Comparison of ENCODE assay signal across 9 cellular contexts in the genomic region with DNA sequence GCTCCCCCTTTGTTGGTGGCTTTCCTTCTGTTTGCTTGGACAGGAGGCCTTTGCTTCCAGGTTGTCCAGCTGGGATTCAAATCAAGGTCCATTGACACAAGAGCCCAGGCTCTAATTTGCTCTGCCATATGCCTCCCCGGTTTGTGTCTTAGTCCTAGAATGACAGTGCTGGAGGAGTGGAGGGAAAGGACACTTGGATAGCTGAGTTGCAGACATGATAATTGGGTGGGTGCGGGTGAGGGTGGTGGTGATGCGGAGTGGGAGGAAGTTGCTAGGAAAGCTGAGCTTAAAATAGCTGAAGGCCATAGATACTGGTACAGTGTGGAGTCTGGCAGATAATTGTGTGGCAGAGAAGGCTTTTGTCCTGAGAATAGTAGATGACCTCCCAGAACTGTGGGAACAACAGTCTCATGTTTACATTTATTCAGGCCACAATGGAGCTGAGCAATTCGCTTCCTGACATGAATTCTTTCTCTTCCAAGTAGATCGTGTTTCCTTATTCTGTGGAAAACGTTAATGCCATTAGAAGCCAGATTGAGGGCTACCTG. TPM values are rescaled to one million over a fixed set of nuclear protein-coding genes. Genes with fewer than 3 reads are reported as not detected.
DNase-seq lines count a peak whose midpoint lies in the region; ATAC-seq and TF ChIP-seq lines count a peak whose summit lies in the region.
"Had no signal": no experiment of that assay in that cellular context is flagged by ENCODE, and none has a peak within 500 bp of the region (broad histone marks: within the 10 kb centered on the region; RNA-seq: fewer than 3 reads in every experiment).

No MANE protein-coding gene starts in this region.

- peaks cover 7% of the 10 kb centered on the region for H3K9me3 Mint-ChIP-seq in activated CD8-positive, alpha-beta memory T cell treated with anti-CD3 and anti-CD28 coated beads, Interleukin-2, amount 10 ng/mL, durations not matched to agents 7 days and 5 days (ENCODE audit: low read depth)

- no peak overlapping the region for H3K4me3 Mint-ChIP-seq in activated CD8-positive, alpha-beta memory T cell treated with anti-CD3 and anti-CD28 coated beads, Interleukin-2, amount 10 ng/mL, durations not matched to agents 7 days and 5 days

- H3K27me3 ChIP-seq in WERI-Rb-1 (ENCODE audit: insufficient read depth, low read depth, severe bottlenecking) (no peaks in the 10 kb centered on the region), testis (no peaks in the 10 kb centered on the region)

- TF ChIP-seq CTCF in WERI-Rb-1 (IDR thresholded peaks at IDR 0.05; ENCODE audit: low read depth, low read length) (no peak), testis (IDR thresholded peaks at IDR 0.05) (no peak)

- peaks cover 62% of the 10 kb centered on the region for H3K36me3 Mint-ChIP-seq in activated CD8-positive, alpha-beta memory T cell treated with anti-CD3 and anti-CD28 coated beads, Interleukin-2, amount 10 ng/mL, durations not matched to agents 7 days and 5 days

- peaks cover 11% of the 10 kb centered on the region for H3K36me3 ChIP-seq in WERI-Rb-1
- no peaks in the 10 kb centered on the region for H3K36me3 ChIP-seq in testis (ENCODE audit: low read depth, missing control alignments)

- CTCF ChIA-PET in activated CD8-positive, alpha-beta memory T cell treated with anti-CD3 and anti-CD28 coated beads, Interleukin-2, amount 10 ng/mL, durations not matched to agents 7 days and 5 days (lab: Charles Lee) = interaction anchor here (0.9 kb wide), 1 partner anchor 8 kb away, joined by 3 read pairs; no protein-coding TSS in a partner anchor

- no peak for TF ChIP-seq POLR2A in testis (IDR thresholded peaks at IDR 0.05)

- H3K27me3 Mint-ChIP-seq in activated CD8-positive, alpha-beta memory T cell treated with anti-CD3 and anti-CD28 coated beads, Interleukin-2, amount 10 ng/mL, durations not matched to agents 7 days and 5 days = no peaks in the 10 kb centered on the region

- no peak for ATAC-seq in activated CD8-positive, alpha-beta memory T cell treated with anti-CD3 and anti-CD28 coated beads, Interleukin-2, amount 10 ng/mL, durations not matched to agents 7 days and 5 days

- H3K9me3 ChIP-seq in WERI-Rb-1 (ENCODE audit: severe bottlenecking) = peaks cover 25% of the 10 kb centered on the region
- H3K9me3 ChIP-seq in testis = no peaks in the 10 kb centered on the region

- DNase-seq in activated CD8-positive, alpha-beta memory T cell treated with anti-CD3 and anti-CD28 coated beads, Interleukin-2, amount 10 ng/mL, durations not matched to agents 7 days and 5 days = no peak
- no peak for DNase-seq in activated CD8-positive, alpha-beta memory T cell treated with anti-CD3 and anti-CD28 coated beads for 24 hours
- peak; percentile 50 for DNase-seq in WERI-Rb-1
- DNase-seq in islet precursor cell = peak; percentile 70
- peak; percentile 83 for DNase-seq in testis
- no peak for DNase-seq in NCI-H187 (lab: John Stamatoyannopoulos, UW)
- no peak for DNase-seq in activated CD8-positive, alpha-beta memory T cell treated with anti-CD3 and anti-CD28 coated beads, Interleukin-2, amount 50 U/mL, for 48 hours
- no peak for DNase-seq in DMS114 treated with DMSO at 0.1 percent for 48 hours (lab: John Stamatoyannopoulos, UW; ENCODE audit: unreplicated experiment)

- intact Hi-C loops in testis (cut with DNase I; ENCODE audit: low total_unique reads) = no loop called here

- H3K27ac ChIP-seq in WERI-Rb-1 = peak overlapping the region; percentile 77
- H3K27ac ChIP-seq in testis = peak overlapping the region; percentile 74 to 85

- H3K4me1 Mint-ChIP-seq in activated CD8-positive, alpha-beta memory T cell treated with anti-CD3 and anti-CD28 coated beads, Interleukin-2, amount 10 ng/mL, durations not matched to agents 7 days and 5 days = peaks cover 30% of the 10 kb centered on the region

- 31 to 45% methylated on average over 6 of the region's 6 CpGs for WGBS in testis, 2 donors

- peak overlapping the region; percentile 68 for H3K27ac Mint-ChIP-seq in activated CD8-positive, alpha-beta memory T cell treated with anti-CD3 and anti-CD28 coated beads, Interleukin-2, amount 10 ng/mL, durations not matched to agents 7 days and 5 days

- H3K4me3 ChIP-seq in WERI-Rb-1 (ENCODE audit: low read depth, low read length) (no peak overlapping the region), testis (no peak overlapping the region)
- H3K4me3 ChIP-seq: skin epidermis had no signal

- H3K4me1 ChIP-seq in testis = peaks cover 79% of the 10 kb centered on the region

RNA-seq across cellular contexts. Expression of gene SEC14L1, which starts 23.8 kb away (rescaled TPM):
- total RNA-seq in activated CD8-positive, alpha-beta memory T cell treated with anti-CD3 and anti-CD28 coated beads, Interleukin-2, amount 10 ng/mL, durations not matched to agents 7 days and 5 days = 100 to 1,000 TPM in 1 of 2 experiments, 10 to 100 TPM in 1; 98.5 to 146 TPM
- total RNA-seq in testis = 100 to 1,000 TPM; 240 to 262 TPM
- polyA plus RNA-seq in testis (ENCODE audit: insufficient read depth, low read depth, low replicate concordance) = 143 TPM

Comparison
In these comparisons a context has a peak if more than half of its experiments do, and no peak if none do; other contexts are left out.
1. DNase-seq: peak in WERI-Rb-1 (single experiment), islet precursor cell (single experiment) and testis (single experiment); none in activated CD8-positive, alpha-beta memory T cell treated with anti-CD3 and anti-CD28 coated beads, Interleukin-2, amount 10 ng/mL, durations not matched to agents 7 days and 5 days (single experiment), activated CD8-positive, alpha-beta memory T cell treated with anti-CD3 and anti-CD28 coated beads for 24 hours (single experiment), NCI-H187 (0 of 2), activated CD8-positive, alpha-beta memory T cell treated with anti-CD3 and anti-CD28 coated beads, Interleukin-2, amount 50 U/mL, for 48 hours (single experiment) and DMS114 treated with DMSO at 0.1 percent for 48 hours (single experiment).